9 cellular contexts compared by ENCODE assay signal in genomic region chr12:79451988-79452387, GRCh38.
DNase-seq lines count a peak whose midpoint lies in the region; ATAC-seq, FAIRE-seq and TF ChIP-seq lines count a peak whose summit lies in the region.
"Had no signal": no experiment of that assay in that cellular context is flagged by ENCODE, and none has a peak within 500 bp of the region (broad histone marks: within the 10 kb centered on the region; RNA-seq: fewer than 3 reads in every experiment).

No MANE protein-coding gene starts in this region.

- H3K9me3 ChIP-seq in breast epithelium = no peaks in the 10 kb centered on the region
- no peaks in the 10 kb centered on the region for H3K9me3 ChIP-seq in kidney (ENCODE audit: control insufficient read depth in 1 of 2, low read length in 2 of 2)

- intact Hi-C loops in breast epithelium (cut with DNase I; ENCODE audit: low total_unique reads) (no loop called here), kidney (cut with DNase I) (no loop called here)

- no peaks in the 10 kb centered on the region for H3K36me3 Mint-ChIP-seq in natural killer cell treated with Interleukin-12 subunit alpha and Interleukin-12 subunit beta and Interleukin-15 and Interleukin-18, amount 100 ng/mL, for 72 hours

- H3K4me3 Mint-ChIP-seq in natural killer cell treated with Interleukin-12 subunit alpha and Interleukin-12 subunit beta and Interleukin-15 and Interleukin-18, amount 100 ng/mL, for 72 hours = no peak overlapping the region
- H3K4me3 Mint-ChIP-seq: T-helper 1 cell treated with Interleukin-12 subunit alpha and Interleukin-12 subunit beta and Interleukin-4 antibody, amounts not matched to agents 30 μg/mL and 1 μg/mL, for 36 hours had no signal

- DNase-seq in HS-27A (ENCODE audit: low read depth) (peak; percentile 50), breast epithelium (ENCODE audit: low spot score in 2 of 2) (peak; percentile 64 to 81), kidney (peak; percentile 76), stromal cell of bone marrow (ENCODE audit: low read depth) (peak; percentile 91), NCI-H187 (lab: John Stamatoyannopoulos, UW) (no peak), GF-D8 (lab: John Stamatoyannopoulos, UW) (no peak)
- no peak for DNase-seq in natural killer cell treated with Interleukin-12 subunit alpha and Interleukin-12 subunit beta and Interleukin-15 and Interleukin-18, amount 100 ng/mL, for 72 hours (ENCODE audit: low spot score)

- H3K36me3 ChIP-seq in breast epithelium (no peaks in the 10 kb centered on the region), kidney (ENCODE audit: control insufficient read depth in 1 of 2, insufficient read depth in 2 of 2, low read length in 2 of 2) (no peaks in the 10 kb centered on the region)

- TF ChIP-seq CTCF in breast epithelium (IDR thresholded peaks at IDR 0.05) (no peak), kidney (IDR thresholded peaks at IDR 0.05; ENCODE audit: borderline replicate concordance, extremely low read depth, insufficient read depth) (no peak)

- H3K27ac ChIP-seq in breast epithelium (peak overlapping the region; percentile 72 to 80), kidney (ENCODE audit: low read depth in 2 of 2, low read length in 2 of 2) (no peak overlapping the region)

- H3K27me3 ChIP-seq in breast epithelium = no peaks in the 10 kb centered on the region

- FAIRE-seq in kidney (lab: Jason Lieb, UNC) = no peak

- H3K4me3 ChIP-seq in breast epithelium = peak overlapping the region in 1 of 3 donors; percentile 19
- no peak overlapping the region for H3K4me3 ChIP-seq in kidney (ENCODE audit: low read length in 2 of 2)

- H3K4me1 Mint-ChIP-seq in natural killer cell treated with Interleukin-12 subunit alpha and Interleukin-12 subunit beta and Interleukin-15 and Interleukin-18, amount 100 ng/mL, for 72 hours (ENCODE audit: low read depth in 2 of 2) = no peaks in the 10 kb centered on the region

- peaks cover 0 to 3% of the 10 kb centered on the region in 2 donors for H3K4me1 ChIP-seq in breast epithelium
- H3K4me1 ChIP-seq in kidney (ENCODE audit: control insufficient read depth in 1 of 2, insufficient read depth in 1 of 2, low read depth in 1 of 2, low read length in 2 of 2) = peaks cover 5% of the 10 kb centered on the region in 2 donors

- ATAC-seq in natural killer cell treated with Interleukin-12 subunit alpha and Interleukin-12 subunit beta and Interleukin-15 and Interleukin-18, amount 100 ng/mL, for 72 hours = no peak
- ATAC-seq in GM21381 (IDR thresholded peaks at IDR 0.05; ENCODE audit: unreplicated experiment) = no peak

- no peak overlapping the region for H3K9ac ChIP-seq in kidney (ENCODE audit: low read length in 2 of 2)

- TF ChIP-seq POLR2A in breast epithelium (IDR thresholded peaks at IDR 0.05) = no peak

- no peaks in the 10 kb centered on the region for H3K9me3 Mint-ChIP-seq in natural killer cell treated with Interleukin-12 subunit alpha and Interleukin-12 subunit beta and Interleukin-15 and Interleukin-18, amount 100 ng/mL, for 72 hours
- H3K9me3 Mint-ChIP-seq: T-helper 1 cell treated with Interleukin-12 subunit alpha and Interleukin-12 subunit beta and Interleukin-4 antibody, amounts not matched to agents 30 μg/mL and 1 μg/mL, for 36 hours had no signal

- H3K27me3 Mint-ChIP-seq in natural killer cell treated with Interleukin-12 subunit alpha and Interleukin-12 subunit beta and Interleukin-15 and Interleukin-18, amount 100 ng/mL, for 72 hours = no peaks in the 10 kb centered on the region

- no peak overlapping the region for H3K27ac Mint-ChIP-seq in natural killer cell treated with Interleukin-12 subunit alpha and Interleukin-12 subunit beta and Interleukin-15 and Interleukin-18, amount 100 ng/mL, for 72 hours
- H3K27ac Mint-ChIP-seq: T-helper 1 cell treated with Interleukin-12 subunit alpha and Interleukin-12 subunit beta and Interleukin-4 antibody, amounts not matched to agents 30 μg/mL and 1 μg/mL, for 36 hours had no signal

Comparison
In these comparisons a context has a peak if more than half of its experiments do, and no peak if none do; other contexts are left out.
1. DNase-seq: peak in HS-27A (single experiment), breast epithelium (2 of 2), kidney (single experiment) and stromal cell of bone marrow (single experiment); none in NCI-H187 (0 of 2), GF-D8 (single experiment) and natural killer cell treated with Interleukin-12 subunit alpha and Interleukin-12 subunit beta and Interleukin-15 and Interleukin-18, amount 100 ng/mL, for 72 hours (single experiment).
2. H3K27ac ChIP-seq: peak in breast epithelium (2 of 2); none in kidney (0 of 2).